ENCODE assay signal across 18 cellular contexts in the genomic region with DNA sequence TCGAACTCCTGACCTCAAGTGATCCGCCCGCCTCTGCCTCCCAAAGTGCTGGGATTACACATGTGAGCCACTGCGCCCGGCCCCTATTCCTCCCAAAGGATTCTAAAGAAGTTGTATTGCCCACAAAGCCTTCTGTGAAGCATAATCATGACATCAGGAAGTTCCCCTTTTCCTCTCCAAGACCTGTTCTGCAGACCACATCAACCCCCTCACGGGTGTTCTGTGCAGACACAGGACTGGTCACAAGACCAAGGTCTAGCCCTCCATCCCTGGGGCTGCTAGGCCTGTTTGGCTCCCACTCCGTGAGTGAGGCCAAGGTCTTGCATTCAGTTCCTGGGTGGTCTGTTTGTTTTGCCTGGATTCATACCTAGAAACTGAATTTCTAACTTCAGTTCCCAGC.
DNase-seq lines count a peak whose midpoint lies in the region; FAIRE-seq and TF ChIP-seq lines count a peak whose summit lies in the region.
"Had no signal": no experiment of that assay in that cellular context is flagged by ENCODE, and none has a peak within 500 bp of the region (broad histone marks: within the 10 kb centered on the region; RNA-seq: fewer than 3 reads in every experiment).

No MANE protein-coding gene starts in this region.

- H3K9me3 Mint-ChIP-seq in nephron progenitor cell (no peaks in the 10 kb centered on the region), glutamatergic neuron (ENCODE audit: unreplicated experiment) (no peaks in the 10 kb centered on the region)
- H3K9me3 Mint-ChIP-seq: CD4-positive, CD25-positive, alpha-beta regulatory T cell had no signal

- TF ChIP-seq CTCF in Loucy (conservative IDR thresholded peaks at IDR 0.05; ENCODE audit: low read length): no peak
- TF ChIP-seq CTCF in nephron progenitor cell (IDR thresholded peaks at IDR 0.05): no peak
- no peak for TF ChIP-seq CTCF in glutamatergic neuron (IDR thresholded peaks at IDR 0.05; ENCODE audit: partially characterized antibody, unreplicated experiment)

- H3K9me3 ChIP-seq in BLaER1: no peaks in the 10 kb centered on the region
- H3K9me3 ChIP-seq in Loucy (ENCODE audit: insufficient read depth, low read depth, low read length): no peaks in the 10 kb centered on the region
- H3K9me3 ChIP-seq in SJSA1 (replicated peaks): no peaks in the 10 kb centered on the region
- H3K9me3 ChIP-seq: A549 had no signal

- H3K27ac ChIP-seq in BLaER1 (peak overlapping the region; percentile 66; the same call in 1 of the 2 replicates), SJSA1 (no peak overlapping the region)
- H3K27ac ChIP-seq: A549 had no signal

- no peak for FAIRE-seq in frontal cortex (lab: Jason Lieb, UNC)
- FAIRE-seq: A549 had no signal

- H3K27ac Mint-ChIP-seq in nephron progenitor cell (peak overlapping the region; percentile 45), glutamatergic neuron (ENCODE audit: unreplicated experiment) (no peak overlapping the region)
- H3K27ac Mint-ChIP-seq: CD4-positive, CD25-positive, alpha-beta regulatory T cell had no signal

- no peaks in the 10 kb centered on the region for H3K27me3 Mint-ChIP-seq in nephron progenitor cell (ENCODE audit: low read depth, poor library complexity)
- H3K27me3 Mint-ChIP-seq in glutamatergic neuron (ENCODE audit: unreplicated experiment): peaks cover 1% of the 10 kb centered on the region
- H3K27me3 Mint-ChIP-seq: CD4-positive, CD25-positive, alpha-beta regulatory T cell had no signal

- H4K20me1 ChIP-seq in BLaER1 (no peaks in the 10 kb centered on the region), Loucy (ENCODE audit: insufficient read depth, low read length, poor library complexity, severe bottlenecking) (no peaks in the 10 kb centered on the region)

- H3K4me3 ChIP-seq in BLaER1 (no peak overlapping the region), Loucy (ENCODE audit: low read length, poor library complexity, severe bottlenecking) (no peak overlapping the region), SJSA1 (no peak overlapping the region)
- H3K4me3 ChIP-seq: A549 had no signal

- H3K9ac ChIP-seq in BLaER1 (no peak overlapping the region), Loucy (ENCODE audit: low read depth, low read length, poor library complexity, severe bottlenecking) (no peak overlapping the region)

- H3K9me2 ChIP-seq in Loucy (replicated peaks; ENCODE audit: low read depth, low read length): no peaks in the 10 kb centered on the region

- H3K4me1 Mint-ChIP-seq in nephron progenitor cell: peaks cover 57% of the 10 kb centered on the region
- H3K4me1 Mint-ChIP-seq in glutamatergic neuron (ENCODE audit: low read depth, unreplicated experiment): no peaks in the 10 kb centered on the region
- H3K4me1 Mint-ChIP-seq: CD4-positive, CD25-positive, alpha-beta regulatory T cell had no signal

- H3K4me1 ChIP-seq in BLaER1: peaks cover 50% of the 10 kb centered on the region
- H3K4me1 ChIP-seq in Loucy (ENCODE audit: insufficient read depth, low read length, poor library complexity, severe bottlenecking): peaks cover 5% of the 10 kb centered on the region
- H3K4me1 ChIP-seq in SJSA1 (replicated peaks): peaks cover 29% of the 10 kb centered on the region
- H3K4me1 ChIP-seq: A549 had no signal

- H3K36me3 ChIP-seq in BLaER1 (peaks cover 40% of the 10 kb centered on the region), Loucy (ENCODE audit: insufficient read depth, low read length) (peaks cover 3% of the 10 kb centered on the region; the same call in 1 of the 2 replicates), SJSA1 (no peaks in the 10 kb centered on the region)

- H3F3A ChIP-seq in Loucy (ENCODE audit: low read depth): no peaks in the 10 kb centered on the region

- H3K27me3 ChIP-seq in BLaER1 (no peaks in the 10 kb centered on the region), Loucy (ENCODE audit: insufficient read depth, low read length, poor library complexity, severe bottlenecking) (no peaks in the 10 kb centered on the region), SJSA1 (replicated peaks) (no peaks in the 10 kb centered on the region)

- DNase-seq in SJSA1 (ENCODE audit: low read depth in 1 of 2, low spot score in 2 of 2) (peak; percentile 36 to 44), nephron progenitor cell (no peak), glutamatergic neuron (no peak), frontal cortex (ENCODE audit: low spot score in 2 of 2) (no peak), NCI-H1417 treated with DMSO at 0.1 percent for 48 hours (lab: John Stamatoyannopoulos, UW) (no peak)
- no peak for DNase-seq in activated CD4-positive, alpha-beta T cell treated with anti-CD3 and anti-CD28 coated beads for 4 hours
- DNase-seq: CD4-positive, CD25-positive, alpha-beta regulatory T cell; EL; H7; IMR-90; NCI-H1092 treated with DMSO at 0.1 percent for 48 hours; NCI-H1694 treated with DMSO at 0.1 percent for 48 hours; NCI-H226; NCI-H524 treated with DMSO at 0.1 percent for 48 hours; SHP77 treated with DMSO at 0.1 percent for 48 hours had no signal

- no peak overlapping the region for H2AFZ ChIP-seq in Loucy (ENCODE audit: low read length)

- H3K4me2 ChIP-seq in BLaER1 (peak overlapping the region; percentile 59), Loucy (ENCODE audit: low read depth, low read length, poor library complexity, severe bottlenecking) (peak overlapping the region; percentile 13)
- H3K4me2 ChIP-seq: A549 had no signal

- H3K36me3 Mint-ChIP-seq in nephron progenitor cell (ENCODE audit: low read depth): no peaks in the 10 kb centered on the region
- no peaks in the 10 kb centered on the region for H3K36me3 Mint-ChIP-seq in glutamatergic neuron (ENCODE audit: unreplicated experiment)
- H3K36me3 Mint-ChIP-seq: CD4-positive, CD25-positive, alpha-beta regulatory T cell had no signal

- H3K79me2 ChIP-seq in Loucy (ENCODE audit: insufficient read depth, low read length): no peaks in the 10 kb centered on the region

- H3K4me3 Mint-ChIP-seq in nephron progenitor cell (peak overlapping the region; percentile 34), glutamatergic neuron (ENCODE audit: unreplicated experiment) (no peak overlapping the region)
- H3K4me3 Mint-ChIP-seq: CD4-positive, CD25-positive, alpha-beta regulatory T cell had no signal

Comparison
In these comparisons a context has a peak if more than half of its experiments do, and no peak if none do; other contexts are left out.
1. DNase-seq: peak in SJSA1 (2 of 2); none in nephron progenitor cell (single experiment), glutamatergic neuron (single experiment), activated CD4-positive, alpha-beta T cell treated with anti-CD3 and anti-CD28 coated beads for 4 hours (0 of 2), frontal cortex (0 of 2) and NCI-H1417 treated with DMSO at 0.1 percent for 48 hours (single experiment).